ENCODE assay signal across 1 cellular context in the genomic region with DNA sequence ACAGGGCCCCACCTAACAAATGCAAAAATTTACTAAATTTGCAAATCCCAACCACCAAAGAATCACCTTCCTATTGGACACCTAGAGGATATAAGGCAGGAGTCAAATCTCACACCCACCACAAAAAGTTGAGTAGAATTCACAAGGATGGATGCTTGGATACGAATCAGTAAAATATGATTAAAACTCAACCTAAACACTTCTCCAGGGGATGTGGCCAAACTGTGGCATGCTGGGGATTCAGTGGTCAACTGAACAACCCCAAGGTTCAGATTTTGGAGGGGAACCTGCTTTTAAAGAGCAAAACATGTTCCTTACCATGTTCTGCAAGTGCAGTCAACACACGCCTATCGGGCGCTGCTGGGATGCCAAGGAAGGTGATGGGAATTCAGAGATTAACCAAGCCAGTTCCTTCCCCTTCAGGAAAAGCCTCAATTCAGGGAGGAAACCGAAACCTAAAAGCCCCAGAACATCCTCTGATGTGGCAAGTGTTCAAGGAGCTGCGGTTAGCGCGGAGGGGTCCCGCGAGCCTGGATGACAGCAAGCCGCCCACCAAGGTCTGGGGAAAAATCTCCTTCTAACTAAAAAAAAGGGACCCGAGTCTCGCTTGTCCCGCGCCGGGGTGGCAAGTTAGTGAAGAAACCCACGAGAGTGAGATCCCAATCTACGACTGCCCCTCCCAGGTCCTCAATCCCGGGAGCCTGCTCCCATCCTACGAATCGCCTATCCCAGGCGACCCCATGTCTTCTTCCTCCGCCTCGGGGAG.
TF ChIP-seq lines count a peak whose summit lies in the region.

No MANE protein-coding gene starts in this region.

TF ChIP-seq in GM23338, 12 proteins besides CTCF, POLR2A, EP300 and RAD21 (continued from another document):
- TF ChIP-seq, protein P1, sequence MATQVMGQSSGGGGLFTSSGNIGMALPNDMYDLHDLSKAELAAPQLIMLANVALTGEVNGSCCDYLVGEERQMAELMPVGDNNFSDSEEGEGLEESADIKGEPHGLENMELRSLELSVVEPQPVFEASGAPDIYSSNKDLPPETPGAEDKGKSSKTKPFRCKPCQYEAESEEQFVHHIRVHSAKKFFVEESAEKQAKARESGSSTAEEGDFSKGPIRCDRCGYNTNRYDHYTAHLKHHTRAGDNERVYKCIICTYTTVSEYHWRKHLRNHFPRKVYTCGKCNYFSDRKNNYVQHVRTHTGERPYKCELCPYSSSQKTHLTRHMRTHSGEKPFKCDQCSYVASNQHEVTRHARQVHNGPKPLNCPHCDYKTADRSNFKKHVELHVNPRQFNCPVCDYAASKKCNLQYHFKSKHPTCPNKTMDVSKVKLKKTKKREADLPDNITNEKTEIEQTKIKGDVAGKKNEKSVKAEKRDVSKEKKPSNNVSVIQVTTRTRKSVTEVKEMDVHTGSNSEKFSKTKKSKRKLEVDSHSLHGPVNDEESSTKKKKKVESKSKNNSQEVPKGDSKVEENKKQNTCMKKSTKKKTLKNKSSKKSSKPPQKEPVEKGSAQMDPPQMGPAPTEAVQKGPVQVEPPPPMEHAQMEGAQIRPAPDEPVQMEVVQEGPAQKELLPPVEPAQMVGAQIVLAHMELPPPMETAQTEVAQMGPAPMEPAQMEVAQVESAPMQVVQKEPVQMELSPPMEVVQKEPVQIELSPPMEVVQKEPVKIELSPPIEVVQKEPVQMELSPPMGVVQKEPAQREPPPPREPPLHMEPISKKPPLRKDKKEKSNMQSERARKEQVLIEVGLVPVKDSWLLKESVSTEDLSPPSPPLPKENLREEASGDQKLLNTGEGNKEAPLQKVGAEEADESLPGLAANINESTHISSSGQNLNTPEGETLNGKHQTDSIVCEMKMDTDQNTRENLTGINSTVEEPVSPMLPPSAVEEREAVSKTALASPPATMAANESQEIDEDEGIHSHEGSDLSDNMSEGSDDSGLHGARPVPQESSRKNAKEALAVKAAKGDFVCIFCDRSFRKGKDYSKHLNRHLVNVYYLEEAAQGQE (IDR thresholded peaks at IDR 0.05; ENCODE audit: unreplicated experiment) = no peak
- TF ChIP-seq EZH2phosphoT487 (IDR thresholded peaks at IDR 0.05; ENCODE audit: unreplicated experiment) (no peak), NANOG (IDR thresholded peaks at IDR 0.05; ENCODE audit: borderline replicate concordance) (no peak), JUNB (IDR thresholded peaks at IDR 0.05; ENCODE audit: unreplicated experiment) (no peak), EZH2 (IDR thresholded peaks at IDR 0.05; ENCODE audit: low read depth, unreplicated experiment) (no peak), CREB1 (CRISPR knock-in tag; IDR thresholded peaks at IDR 0.05; ENCODE audit: low read depth) (no peak), ZNF114 (CRISPR knock-in tag; IDR thresholded peaks at IDR 0.05) (no peak), ZNF331 (CRISPR knock-in tag; IDR thresholded peaks at IDR 0.05; ENCODE audit: low read depth) (no peak)
- TF ChIP-seq, protein P2, sequence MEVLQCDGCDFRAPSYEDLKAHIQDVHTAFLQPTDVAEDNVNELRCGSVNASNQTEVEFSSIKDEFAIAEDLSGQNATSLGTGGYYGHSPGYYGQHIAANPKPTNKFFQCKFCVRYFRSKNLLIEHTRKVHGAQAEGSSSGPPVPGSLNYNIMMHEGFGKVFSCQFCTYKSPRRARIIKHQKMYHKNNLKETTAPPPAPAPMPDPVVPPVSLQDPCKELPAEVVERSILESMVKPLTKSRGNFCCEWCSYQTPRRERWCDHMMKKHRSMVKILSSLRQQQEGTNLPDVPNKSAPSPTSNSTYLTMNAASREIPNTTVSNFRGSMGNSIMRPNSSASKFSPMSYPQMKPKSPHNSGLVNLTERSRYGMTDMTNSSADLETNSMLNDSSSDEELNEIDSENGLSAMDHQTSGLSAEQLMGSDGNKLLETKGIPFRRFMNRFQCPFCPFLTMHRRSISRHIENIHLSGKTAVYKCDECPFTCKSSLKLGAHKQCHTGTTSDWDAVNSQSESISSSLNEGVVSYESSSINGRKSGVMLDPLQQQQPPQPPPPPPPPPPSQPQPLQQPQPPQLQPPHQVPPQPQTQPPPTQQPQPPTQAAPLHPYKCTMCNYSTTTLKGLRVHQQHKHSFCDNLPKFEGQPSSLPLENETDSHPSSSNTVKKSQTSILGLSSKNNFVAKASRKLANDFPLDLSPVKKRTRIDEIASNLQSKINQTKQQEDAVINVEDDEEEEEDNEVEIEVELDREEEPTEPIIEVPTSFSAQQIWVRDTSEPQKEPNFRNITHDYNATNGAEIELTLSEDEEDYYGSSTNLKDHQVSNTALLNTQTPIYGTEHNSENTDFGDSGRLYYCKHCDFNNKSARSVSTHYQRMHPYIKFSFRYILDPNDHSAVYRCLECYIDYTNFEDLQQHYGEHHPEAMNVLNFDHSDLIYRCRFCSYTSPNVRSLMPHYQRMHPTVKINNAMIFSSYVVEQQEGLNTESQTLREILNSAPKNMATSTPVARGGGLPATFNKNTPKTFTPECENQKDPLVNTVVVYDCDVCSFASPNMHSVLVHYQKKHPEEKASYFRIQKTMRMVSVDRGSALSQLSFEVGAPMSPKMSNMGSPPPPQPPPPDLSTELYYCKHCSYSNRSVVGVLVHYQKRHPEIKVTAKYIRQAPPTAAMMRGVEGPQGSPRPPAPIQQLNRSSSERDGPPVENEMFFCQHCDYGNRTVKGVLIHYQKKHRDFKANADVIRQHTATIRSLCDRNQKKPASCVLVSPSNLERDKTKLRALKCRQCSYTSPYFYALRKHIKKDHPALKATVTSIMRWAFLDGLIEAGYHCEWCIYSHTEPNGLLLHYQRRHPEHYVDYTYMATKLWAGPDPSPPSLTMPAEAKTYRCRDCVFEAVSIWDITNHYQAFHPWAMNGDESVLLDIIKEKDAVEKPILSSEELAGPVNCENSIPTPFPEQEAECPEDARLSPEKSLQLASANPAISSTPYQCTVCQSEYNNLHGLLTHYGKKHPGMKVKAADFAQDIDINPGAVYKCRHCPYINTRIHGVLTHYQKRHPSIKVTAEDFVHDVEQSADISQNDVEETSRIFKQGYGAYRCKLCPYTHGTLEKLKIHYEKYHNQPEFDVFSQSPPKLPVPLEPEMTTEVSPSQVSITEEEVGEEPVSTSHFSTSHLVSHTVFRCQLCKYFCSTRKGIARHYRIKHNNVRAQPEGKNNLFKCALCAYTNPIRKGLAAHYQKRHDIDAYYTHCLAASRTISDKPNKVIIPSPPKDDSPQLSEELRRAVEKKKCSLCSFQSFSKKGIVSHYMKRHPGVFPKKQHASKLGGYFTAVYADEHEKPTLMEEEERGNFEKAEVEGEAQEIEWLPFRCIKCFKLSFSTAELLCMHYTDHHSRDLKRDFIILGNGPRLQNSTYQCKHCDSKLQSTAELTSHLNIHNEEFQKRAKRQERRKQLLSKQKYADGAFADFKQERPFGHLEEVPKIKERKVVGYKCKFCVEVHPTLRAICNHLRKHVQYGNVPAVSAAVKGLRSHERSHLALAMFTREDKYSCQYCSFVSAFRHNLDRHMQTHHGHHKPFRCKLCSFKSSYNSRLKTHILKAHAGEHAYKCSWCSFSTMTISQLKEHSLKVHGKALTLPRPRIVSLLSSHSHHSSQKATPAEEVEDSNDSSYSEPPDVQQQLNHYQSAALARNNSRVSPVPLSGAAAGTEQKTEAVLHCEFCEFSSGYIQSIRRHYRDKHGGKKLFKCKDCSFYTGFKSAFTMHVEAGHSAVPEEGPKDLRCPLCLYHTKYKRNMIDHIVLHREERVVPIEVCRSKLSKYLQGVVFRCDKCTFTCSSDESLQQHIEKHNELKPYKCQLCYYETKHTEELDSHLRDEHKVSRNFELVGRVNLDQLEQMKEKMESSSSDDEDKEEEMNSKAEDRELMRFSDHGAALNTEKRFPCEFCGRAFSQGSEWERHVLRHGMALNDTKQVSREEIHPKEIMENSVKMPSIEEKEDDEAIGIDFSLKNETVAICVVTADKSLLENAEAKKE (CRISPR knock-in tag; IDR thresholded peaks at IDR 0.05) = no peak
TF ChIP-seq in GM23338: peak in this region for 0.
